In the genomic region with DNA sequence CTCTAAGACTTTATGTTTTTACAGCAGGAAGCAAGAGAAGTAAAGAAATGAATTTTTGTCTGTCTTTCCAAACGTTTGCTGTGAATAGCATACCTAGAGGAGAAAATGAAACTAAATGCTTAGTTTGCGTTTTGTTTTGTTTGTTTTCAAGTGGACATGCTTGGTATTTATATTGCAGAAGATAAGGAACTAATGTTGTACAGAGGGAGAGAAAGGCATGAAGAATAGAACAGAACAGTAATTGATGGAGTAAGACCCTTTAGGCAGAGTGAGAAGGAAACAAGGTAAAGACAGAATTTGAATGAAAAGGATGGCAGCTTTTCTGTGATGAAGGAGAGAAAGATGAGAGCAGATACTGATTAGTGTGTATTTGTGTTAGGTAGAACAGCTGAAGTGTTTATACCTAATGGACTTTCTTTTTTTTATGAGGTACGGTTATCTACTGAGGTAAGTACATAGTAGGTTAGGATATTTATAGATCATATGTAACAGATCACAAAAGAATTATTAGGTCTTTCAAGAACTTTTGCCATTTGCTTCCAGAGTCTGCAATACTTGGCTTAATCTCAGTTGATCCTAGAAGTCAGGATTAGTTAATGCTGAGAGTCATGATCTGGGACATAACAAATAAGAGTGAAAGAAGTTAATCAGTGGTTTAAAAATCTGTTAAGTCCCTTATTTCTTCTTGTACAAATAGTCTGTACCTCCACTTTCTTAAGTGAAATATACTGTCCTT, we compare ENCODE assay signal across 8 cellular contexts. TPM values are rescaled to one million over a fixed set of nuclear protein-coding genes. Genes with fewer than 3 reads are reported as not detected.
DNase-seq lines count a peak whose midpoint lies in the region; ATAC-seq, FAIRE-seq and TF ChIP-seq lines count a peak whose summit lies in the region.

No MANE protein-coding gene starts in this region.

- intact Hi-C loops in stomach (cut with DNase I; ENCODE audit: low total_unique reads), result loop anchor here (10.0 kb wide), 2 partner anchors 250 to 300 kb away; no protein-coding TSS in a partner anchor

- H3K4me3 ChIP-seq in A549 (peak overlapping the region; percentile 10; the same call in 2 of the 3 replicates), Peyer's patch (no peak overlapping the region), fibroblast of villous mesenchyme (ENCODE audit: low read depth, low read length) (peak overlapping the region; percentile 44), stomach (no peak overlapping the region)

- CTCF ChIA-PET in A549 (lab: Yijun Ruan, JAX), result no interaction called here

- H3K27ac ChIP-seq in A549 (peak overlapping the region; percentile 31 to 49; a peak in 4 of 6 replicates), Peyer's patch (peak overlapping the region in 2 of 4 donors; percentile 12 to 13), stomach (peak overlapping the region in 4 of 5 donors; percentile 5 to 50 (median 25))

- TF ChIP-seq POLR2A in A549 (IDR thresholded peaks at IDR 0.05; ENCODE audit: low read length) (no peak), Peyer's patch (IDR thresholded peaks at IDR 0.05) (no peak), stomach (IDR thresholded peaks at IDR 0.05) (no peak), erythroblast (IDR thresholded peaks at IDR 0.05; ENCODE audit: low read length) (no peak)

- POLR2A ChIA-PET in A549 (lab: Yijun Ruan, JAX), result no interaction called here

- ATAC-seq in A549 (peak; percentile 47 to 67; a peak in 4 of 6 replicates), GM21390 (IDR thresholded peaks at IDR 0.05; ENCODE audit: unreplicated experiment) (peak; percentile 88)

- no peaks in the 10 kb centered on the region for H3K9me3 ChIP-seq in A549
- H3K9me3 ChIP-seq in Peyer's patch, result no peaks in the 10 kb centered on the region
- H3K9me3 ChIP-seq in stomach, result no peaks in the 10 kb centered on the region

- H3K4me1 ChIP-seq in A549 (peaks cover 33% of the 10 kb centered on the region; the same call in 2 of the 3 replicates), Peyer's patch (peaks cover 0 to 17% (median 0%) of the 10 kb centered on the region in 4 donors), stomach (peaks cover 11 to 60% (median 30%) of the 10 kb centered on the region in 4 donors)

- TF ChIP-seq RAD21 in A549 (conservative IDR thresholded peaks at IDR 0.05 in 1 of 2, IDR thresholded peaks at IDR 0.05 in 1 of 2), result no peak

- peak in 1 of 2 experiments; percentile 11 for DNase-seq in A549 (ENCODE audit: low read depth in 1 of 2, low spot score in 1 of 2)
- DNase-seq in Peyer's patch, result no peak
- DNase-seq in fibroblast of villous mesenchyme (ENCODE audit: low read depth), result peak; percentile 62
- DNase-seq in stomach, result no peak
- DNase-seq in erythroblast (lab: John Stamatoyannopoulos, UW), result no peak
- no peak for DNase-seq in DMS53 treated with DMSO at 0.1 percent for 48 hours (lab: John Stamatoyannopoulos, UW; ENCODE audit: unreplicated experiment)
- no peak for DNase-seq in NCI-H748 (lab: John Stamatoyannopoulos, UW; ENCODE audit: unreplicated experiment)

- peak overlapping the region; percentile 68 for H3K4me2 ChIP-seq in A549

- 0% methylated on average over 3 of the region's 3 CpGs for WGBS in A549 (ENCODE audit: missing lambda C conversion rate)
- 3 to 9% (median 7%) methylated on average over 3 of the region's 3 CpGs for WGBS in stomach, 5 donors

- peaks cover 0 to 3% (median 0%) of the 10 kb centered on the region in 3 donors for H3K36me3 ChIP-seq in Peyer's patch
- peaks cover 0 to 33% (median 25%) of the 10 kb centered on the region in 4 donors for H3K36me3 ChIP-seq in stomach

- FAIRE-seq in A549 (lab: Jason Lieb, UNC), result no peak

- no peak for TF ChIP-seq CTCF in A549 (IDR thresholded peaks at IDR 0.05)
- peak in 4 of 6 experiments; percentile 32 to 54 (median 48) for TF ChIP-seq CTCF in Peyer's patch (IDR thresholded peaks at IDR 0.05)
- no peak for TF ChIP-seq CTCF in fibroblast of villous mesenchyme (IDR thresholded peaks at IDR 0.05; ENCODE audit: insufficient read depth, low read depth, low read length)
- TF ChIP-seq CTCF in stomach (IDR thresholded peaks at IDR 0.05), result peak in 3 of 7 experiments; percentile 14 to 52 (median 21)

- no peaks in the 10 kb centered on the region for H3K27me3 ChIP-seq in Peyer's patch
- H3K27me3 ChIP-seq in stomach, result no peaks in the 10 kb centered on the region

- TF ChIP-seq EP300 in A549 (IDR thresholded peaks at IDR 0.05) (no peak), stomach (IDR thresholded peaks at IDR 0.05) (no peak)

TF ChIP-seq in A549, 52 proteins besides CTCF, POLR2A, EP300 and RAD21:
- TF ChIP-seq, protein P1, sequence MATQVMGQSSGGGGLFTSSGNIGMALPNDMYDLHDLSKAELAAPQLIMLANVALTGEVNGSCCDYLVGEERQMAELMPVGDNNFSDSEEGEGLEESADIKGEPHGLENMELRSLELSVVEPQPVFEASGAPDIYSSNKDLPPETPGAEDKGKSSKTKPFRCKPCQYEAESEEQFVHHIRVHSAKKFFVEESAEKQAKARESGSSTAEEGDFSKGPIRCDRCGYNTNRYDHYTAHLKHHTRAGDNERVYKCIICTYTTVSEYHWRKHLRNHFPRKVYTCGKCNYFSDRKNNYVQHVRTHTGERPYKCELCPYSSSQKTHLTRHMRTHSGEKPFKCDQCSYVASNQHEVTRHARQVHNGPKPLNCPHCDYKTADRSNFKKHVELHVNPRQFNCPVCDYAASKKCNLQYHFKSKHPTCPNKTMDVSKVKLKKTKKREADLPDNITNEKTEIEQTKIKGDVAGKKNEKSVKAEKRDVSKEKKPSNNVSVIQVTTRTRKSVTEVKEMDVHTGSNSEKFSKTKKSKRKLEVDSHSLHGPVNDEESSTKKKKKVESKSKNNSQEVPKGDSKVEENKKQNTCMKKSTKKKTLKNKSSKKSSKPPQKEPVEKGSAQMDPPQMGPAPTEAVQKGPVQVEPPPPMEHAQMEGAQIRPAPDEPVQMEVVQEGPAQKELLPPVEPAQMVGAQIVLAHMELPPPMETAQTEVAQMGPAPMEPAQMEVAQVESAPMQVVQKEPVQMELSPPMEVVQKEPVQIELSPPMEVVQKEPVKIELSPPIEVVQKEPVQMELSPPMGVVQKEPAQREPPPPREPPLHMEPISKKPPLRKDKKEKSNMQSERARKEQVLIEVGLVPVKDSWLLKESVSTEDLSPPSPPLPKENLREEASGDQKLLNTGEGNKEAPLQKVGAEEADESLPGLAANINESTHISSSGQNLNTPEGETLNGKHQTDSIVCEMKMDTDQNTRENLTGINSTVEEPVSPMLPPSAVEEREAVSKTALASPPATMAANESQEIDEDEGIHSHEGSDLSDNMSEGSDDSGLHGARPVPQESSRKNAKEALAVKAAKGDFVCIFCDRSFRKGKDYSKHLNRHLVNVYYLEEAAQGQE (IDR thresholded peaks at IDR 0.05), result no peak
- TF ChIP-seq MAFK (IDR thresholded peaks at IDR 0.05; ENCODE audit: partially characterized antibody), result peak; percentile 91

RNA-seq across cellular contexts. Expression of a gene that starts 36.9 kb away (rescaled TPM):
- polyA plus RNA-seq in A549 (2011; rRNA removed) (not detected in 2 replicates), A549 (2017; fragmentation: RNase III; extraction: RNeasy Plus Mini Kit Qiagen cat#74134 plus additional on column Dnase treatment) (not detected in 3 replicates), stomach (under 1 TPM in 1 of 3 donors, not detected in 2; 0.12 TPM)
- not detected in 2 replicates for polyA plus RNA-seq in A549 (2012; cell fraction: cytosol; rRNA removed)
- polyA plus RNA-seq in A549 (2012; cell fraction: nucleus; rRNA removed), result not detected in 2 replicates
- polyA minus RNA-seq in A549 (2011; rRNA and poly(A)+ RNA removed), result not detected in 2 replicates
- total RNA-seq in Peyer's patch (100 to 1,000 TPM; 112 to 528 (median 268) TPM), fibroblast of villous mesenchyme (not detected in 2 replicates), stomach (10 to 100 TPM in 1 of 5 donors, 1 to 10 TPM in 1, not detected in 3; 3.8 to 14.3 TPM)

Comparison
In these comparisons a context has a peak if more than half of its experiments do, and no peak if none do; other contexts are left out.
1. H3K4me3 ChIP-seq: peak in A549 (single experiment) and fibroblast of villous mesenchyme (single experiment); none in Peyer's patch (0 of 4) and stomach (0 of 4).
2. CTCF ChIP-seq: peak in Peyer's patch (4 of 6); none in A549 (single experiment) and fibroblast of villous mesenchyme (single experiment).
3. RNA of a gene that starts 36.9 kb away (total RNA-seq): 112 to 528 TPM in Peyer's patch; not detected in fibroblast of villous mesenchyme and 3.8 to 14.3 TPM in stomach; every median in the first group is over 4 times any median in the second.